In the genomic region with DNA sequence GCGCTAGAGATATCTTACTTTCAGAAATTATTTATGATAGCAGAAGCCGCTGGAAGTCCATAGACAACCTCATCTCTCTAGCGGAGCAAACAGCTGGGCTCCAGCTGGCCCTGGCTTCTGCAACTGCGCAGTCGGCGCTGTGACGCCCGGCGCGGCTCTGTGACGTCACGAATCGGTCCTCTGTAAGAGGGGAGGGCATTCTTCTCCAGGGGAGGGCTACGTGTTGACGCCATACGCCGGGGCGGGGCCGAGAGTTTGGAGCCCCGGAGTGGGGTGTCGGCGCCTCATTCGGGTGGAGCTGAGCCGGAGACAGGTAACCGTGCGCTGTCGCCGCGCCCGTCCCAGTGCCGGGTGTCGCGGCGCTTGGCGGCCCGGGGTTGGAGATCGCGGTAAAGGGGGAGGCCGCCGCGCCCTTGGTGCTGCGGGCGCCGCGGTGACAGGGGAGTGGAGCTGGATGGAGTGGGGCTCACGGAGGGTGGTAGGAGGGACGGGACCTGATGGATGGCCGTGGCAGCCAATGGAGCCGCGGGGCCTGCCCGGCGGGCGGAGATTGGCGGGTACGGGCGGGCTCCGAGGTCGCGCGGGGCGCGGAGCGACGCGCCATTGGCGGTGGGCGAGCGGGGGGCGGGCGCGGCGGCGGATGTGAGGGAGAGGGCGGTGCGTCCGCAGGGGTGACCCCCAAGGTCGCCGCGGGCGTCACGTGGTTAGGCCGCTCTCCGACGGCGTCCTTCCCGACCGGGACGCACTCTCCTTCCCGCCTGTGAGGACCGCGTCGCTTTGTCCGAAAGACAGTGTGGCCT, we compare ENCODE assay signal across 1 cellular context.
TF ChIP-seq lines count a peak whose summit lies in the region.

A gene (plus strand): TSS at position 287 of the 800 bp plus-strand sequence. CDS start 17,717 bp downstream, outside the sequence.

TF ChIP-seq in HepG2, 621 proteins besides CTCF, POLR2A, EP300 and RAD21 (continued from another document and continues in another):
- TF ChIP-seq, protein P1, sequence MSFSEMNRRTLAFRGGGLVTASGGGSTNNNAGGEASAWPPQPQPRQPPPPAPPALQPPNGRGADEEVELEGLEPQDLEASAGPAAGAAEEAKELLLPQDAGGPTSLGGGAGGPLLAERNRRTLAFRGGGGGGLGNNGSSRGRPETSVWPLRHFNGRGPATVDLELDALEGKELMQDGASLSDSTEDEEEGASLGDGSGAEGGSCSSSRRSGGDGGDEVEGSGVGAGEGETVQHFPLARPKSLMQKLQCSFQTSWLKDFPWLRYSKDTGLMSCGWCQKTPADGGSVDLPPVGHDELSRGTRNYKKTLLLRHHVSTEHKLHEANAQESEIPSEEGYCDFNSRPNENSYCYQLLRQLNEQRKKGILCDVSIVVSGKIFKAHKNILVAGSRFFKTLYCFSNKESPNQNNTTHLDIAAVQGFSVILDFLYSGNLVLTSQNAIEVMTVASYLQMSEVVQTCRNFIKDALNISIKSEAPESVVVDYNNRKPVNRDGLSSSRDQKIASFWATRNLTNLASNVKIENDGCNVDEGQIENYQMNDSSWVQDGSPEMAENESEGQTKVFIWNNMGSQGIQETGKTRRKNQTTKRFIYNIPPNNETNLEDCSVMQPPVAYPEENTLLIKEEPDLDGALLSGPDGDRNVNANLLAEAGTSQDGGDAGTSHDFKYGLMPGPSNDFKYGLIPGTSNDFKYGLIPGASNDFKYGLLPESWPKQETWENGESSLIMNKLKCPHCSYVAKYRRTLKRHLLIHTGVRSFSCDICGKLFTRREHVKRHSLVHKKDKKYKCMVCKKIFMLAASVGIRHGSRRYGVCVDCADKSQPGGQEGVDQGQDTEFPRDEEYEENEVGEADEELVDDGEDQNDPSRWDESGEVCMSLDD (CRISPR knock-in tag; IDR thresholded peaks at IDR 0.05; ENCODE audit: borderline replicate concordance) = peak; percentile 69; the same call in 1 of the 2 replicates
- no peak for TF ChIP-seq ISX (CRISPR knock-in tag; conservative IDR thresholded peaks at IDR 0.05)
- peak; percentile 72 for TF ChIP-seq ZNF329 (CRISPR knock-in tag; IDR thresholded peaks at IDR 0.05; ENCODE audit: low read depth)
- TF ChIP-seq ZNF543 (CRISPR knock-in tag; IDR thresholded peaks at IDR 0.05) = peak; percentile 29; the same call in 1 of the 2 replicates
- no peak for TF ChIP-seq NFE2L2 (IDR thresholded peaks at IDR 0.05; ENCODE audit: low read length)
- TF ChIP-seq ZMYM2 (CRISPR knock-in tag; IDR thresholded peaks at IDR 0.05) = no peak
- TF ChIP-seq HOXA9 (CRISPR knock-in tag; IDR thresholded peaks at IDR 0.05; ENCODE audit: borderline replicate concordance) = no peak
- TF ChIP-seq, protein P2, sequence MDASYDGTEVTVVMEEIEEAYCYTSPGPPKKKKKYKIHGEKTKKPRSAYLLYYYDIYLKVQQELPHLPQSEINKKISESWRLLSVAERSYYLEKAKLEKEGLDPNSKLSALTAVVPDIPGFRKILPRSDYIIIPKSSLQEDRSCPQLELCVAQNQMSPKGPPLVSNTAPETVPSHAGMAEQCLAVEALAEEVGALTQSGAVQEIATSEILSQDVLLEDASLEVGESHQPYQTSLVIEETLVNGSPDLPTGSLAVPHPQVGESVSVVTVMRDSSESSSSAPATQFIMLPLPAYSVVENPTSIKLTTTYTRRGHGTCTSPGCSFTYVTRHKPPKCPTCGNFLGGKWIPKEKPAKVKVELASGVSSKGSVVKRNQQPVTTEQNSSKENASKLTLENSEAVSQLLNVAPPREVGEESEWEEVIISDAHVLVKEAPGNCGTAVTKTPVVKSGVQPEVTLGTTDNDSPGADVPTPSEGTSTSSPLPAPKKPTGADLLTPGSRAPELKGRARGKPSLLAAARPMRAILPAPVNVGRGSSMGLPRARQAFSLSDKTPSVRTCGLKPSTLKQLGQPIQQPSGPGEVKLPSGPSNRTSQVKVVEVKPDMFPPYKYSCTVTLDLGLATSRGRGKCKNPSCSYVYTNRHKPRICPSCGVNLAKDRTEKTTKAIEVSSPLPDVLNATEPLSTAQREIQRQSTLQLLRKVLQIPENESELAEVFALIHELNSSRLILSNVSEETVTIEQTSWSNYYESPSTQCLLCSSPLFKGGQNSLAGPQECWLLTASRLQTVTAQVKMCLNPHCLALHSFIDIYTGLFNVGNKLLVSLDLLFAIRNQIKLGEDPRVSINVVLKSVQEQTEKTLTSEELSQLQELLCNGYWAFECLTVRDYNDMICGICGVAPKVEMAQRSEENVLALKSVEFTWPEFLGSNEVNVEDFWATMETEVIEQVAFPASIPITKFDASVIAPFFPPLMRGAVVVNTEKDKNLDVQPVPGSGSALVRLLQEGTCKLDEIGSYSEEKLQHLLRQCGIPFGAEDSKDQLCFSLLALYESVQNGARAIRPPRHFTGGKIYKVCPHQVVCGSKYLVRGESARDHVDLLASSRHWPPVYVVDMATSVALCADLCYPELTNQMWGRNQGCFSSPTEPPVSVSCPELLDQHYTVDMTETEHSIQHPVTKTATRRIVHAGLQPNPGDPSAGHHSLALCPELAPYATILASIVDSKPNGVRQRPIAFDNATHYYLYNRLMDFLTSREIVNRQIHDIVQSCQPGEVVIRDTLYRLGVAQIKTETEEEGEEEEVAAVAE (CRISPR knock-in tag; IDR thresholded peaks at IDR 0.05; ENCODE audit: borderline replicate concordance) = peak; percentile 62
- TF ChIP-seq ARHGAP35 (CRISPR knock-in tag; IDR thresholded peaks at IDR 0.05; ENCODE audit: borderline replicate concordance) = no peak
- TF ChIP-seq ELF4 (CRISPR knock-in tag; IDR thresholded peaks at IDR 0.05; ENCODE audit: borderline replicate concordance) = no peak; the same call in 1 of the 2 replicates
- TF ChIP-seq, protein P3, sequence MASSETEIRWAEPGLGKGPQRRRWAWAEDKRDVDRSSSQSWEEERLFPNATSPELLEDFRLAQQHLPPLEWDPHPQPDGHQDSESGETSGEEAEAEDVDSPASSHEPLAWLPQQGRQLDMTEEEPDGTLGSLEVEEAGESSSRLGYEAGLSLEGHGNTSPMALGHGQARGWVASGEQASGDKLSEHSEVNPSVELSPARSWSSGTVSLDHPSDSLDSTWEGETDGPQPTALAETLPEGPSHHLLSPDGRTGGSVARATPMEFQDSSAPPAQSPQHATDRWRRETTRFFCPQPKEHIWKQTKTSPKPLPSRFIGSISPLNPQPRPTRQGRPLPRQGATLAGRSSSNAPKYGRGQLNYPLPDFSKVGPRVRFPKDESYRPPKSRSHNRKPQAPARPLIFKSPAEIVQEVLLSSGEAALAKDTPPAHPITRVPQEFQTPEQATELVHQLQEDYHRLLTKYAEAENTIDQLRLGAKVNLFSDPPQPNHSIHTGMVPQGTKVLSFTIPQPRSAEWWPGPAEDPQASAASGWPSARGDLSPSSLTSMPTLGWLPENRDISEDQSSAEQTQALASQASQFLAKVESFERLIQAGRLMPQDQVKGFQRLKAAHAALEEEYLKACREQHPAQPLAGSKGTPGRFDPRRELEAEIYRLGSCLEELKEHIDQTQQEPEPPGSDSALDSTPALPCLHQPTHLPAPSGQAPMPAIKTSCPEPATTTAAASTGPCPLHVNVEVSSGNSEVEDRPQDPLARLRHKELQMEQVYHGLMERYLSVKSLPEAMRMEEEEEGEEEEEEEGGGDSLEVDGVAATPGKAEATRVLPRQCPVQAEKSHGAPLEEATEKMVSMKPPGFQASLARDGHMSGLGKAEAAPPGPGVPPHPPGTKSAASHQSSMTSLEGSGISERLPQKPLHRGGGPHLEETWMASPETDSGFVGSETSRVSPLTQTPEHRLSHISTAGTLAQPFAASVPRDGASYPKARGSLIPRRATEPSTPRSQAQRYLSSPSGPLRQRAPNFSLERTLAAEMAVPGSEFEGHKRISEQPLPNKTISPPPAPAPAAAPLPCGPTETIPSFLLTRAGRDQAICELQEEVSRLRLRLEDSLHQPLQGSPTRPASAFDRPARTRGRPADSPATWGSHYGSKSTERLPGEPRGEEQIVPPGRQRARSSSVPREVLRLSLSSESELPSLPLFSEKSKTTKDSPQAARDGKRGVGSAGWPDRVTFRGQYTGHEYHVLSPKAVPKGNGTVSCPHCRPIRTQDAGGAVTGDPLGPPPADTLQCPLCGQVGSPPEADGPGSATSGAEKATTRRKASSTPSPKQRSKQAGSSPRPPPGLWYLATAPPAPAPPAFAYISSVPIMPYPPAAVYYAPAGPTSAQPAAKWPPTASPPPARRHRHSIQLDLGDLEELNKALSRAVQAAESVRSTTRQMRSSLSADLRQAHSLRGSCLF (CRISPR knock-in tag; IDR thresholded peaks at IDR 0.05; ENCODE audit: borderline replicate concordance) = no peak
- TF ChIP-seq SNAI1 (CRISPR knock-in tag; IDR thresholded peaks at IDR 0.05; ENCODE audit: borderline replicate concordance) = peak; percentile 68; the same call in 1 of the 2 replicates
- TF ChIP-seq ZNF530 (CRISPR knock-in tag; IDR thresholded peaks at IDR 0.05; ENCODE audit: low read depth) = no peak
- TF ChIP-seq, protein P4, sequence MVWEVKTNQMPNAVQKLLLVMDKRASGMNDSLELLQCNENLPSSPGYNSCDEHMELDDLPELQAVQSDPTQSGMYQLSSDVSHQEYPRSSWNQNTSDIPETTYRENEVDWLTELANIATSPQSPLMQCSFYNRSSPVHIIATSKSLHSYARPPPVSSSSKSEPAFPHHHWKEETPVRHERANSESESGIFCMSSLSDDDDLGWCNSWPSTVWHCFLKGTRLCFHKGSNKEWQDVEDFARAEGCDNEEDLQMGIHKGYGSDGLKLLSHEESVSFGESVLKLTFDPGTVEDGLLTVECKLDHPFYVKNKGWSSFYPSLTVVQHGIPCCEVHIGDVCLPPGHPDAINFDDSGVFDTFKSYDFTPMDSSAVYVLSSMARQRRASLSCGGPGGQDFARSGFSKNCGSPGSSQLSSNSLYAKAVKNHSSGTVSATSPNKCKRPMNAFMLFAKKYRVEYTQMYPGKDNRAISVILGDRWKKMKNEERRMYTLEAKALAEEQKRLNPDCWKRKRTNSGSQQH (CRISPR knock-in tag; IDR thresholded peaks at IDR 0.05; ENCODE audit: low read depth) = peak; percentile 75; the same call in 1 of the 2 replicates
- TF ChIP-seq GATAD1 (CRISPR knock-in tag; IDR thresholded peaks at IDR 0.05) = peak; percentile 96
- TF ChIP-seq, protein P5, sequence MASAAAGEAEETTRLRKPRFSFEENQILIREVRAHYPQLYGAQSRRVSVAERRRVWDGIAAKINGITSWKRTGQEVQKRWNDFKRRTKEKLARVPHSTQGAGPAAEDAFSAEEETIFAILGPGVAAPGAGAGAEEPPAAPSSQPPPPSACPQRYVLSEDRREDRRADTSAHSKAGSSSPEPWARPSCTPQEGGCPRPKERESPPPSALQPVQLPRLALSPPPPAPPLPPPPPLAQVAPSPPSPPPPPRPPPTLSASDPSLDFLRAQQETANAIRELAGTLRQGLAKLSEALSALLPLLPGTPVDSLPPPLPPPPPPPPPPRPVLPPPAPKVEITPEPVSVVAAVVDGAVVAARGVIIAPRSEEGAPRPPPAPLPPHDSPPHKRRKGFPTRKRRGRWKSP (CRISPR knock-in tag; IDR thresholded peaks at IDR 0.05) = 0 out of 2 replicates have a peak, but pooled peaks have one; percentile 61
- TF ChIP-seq KDM2A (CRISPR knock-in tag; IDR thresholded peaks at IDR 0.05; ENCODE audit: borderline replicate concordance, low read depth) = peak; percentile 69; the same call in 1 of the 2 replicates
- TF ChIP-seq IRF2 (CRISPR knock-in tag; IDR thresholded peaks at IDR 0.05) = peak; percentile 62
- 0 out of 2 replicates have a peak, but pooled peaks have one; percentile 31 for TF ChIP-seq ZNF761 (CRISPR knock-in tag; conservative IDR thresholded peaks at IDR 0.05)
- TF ChIP-seq, protein P6, sequence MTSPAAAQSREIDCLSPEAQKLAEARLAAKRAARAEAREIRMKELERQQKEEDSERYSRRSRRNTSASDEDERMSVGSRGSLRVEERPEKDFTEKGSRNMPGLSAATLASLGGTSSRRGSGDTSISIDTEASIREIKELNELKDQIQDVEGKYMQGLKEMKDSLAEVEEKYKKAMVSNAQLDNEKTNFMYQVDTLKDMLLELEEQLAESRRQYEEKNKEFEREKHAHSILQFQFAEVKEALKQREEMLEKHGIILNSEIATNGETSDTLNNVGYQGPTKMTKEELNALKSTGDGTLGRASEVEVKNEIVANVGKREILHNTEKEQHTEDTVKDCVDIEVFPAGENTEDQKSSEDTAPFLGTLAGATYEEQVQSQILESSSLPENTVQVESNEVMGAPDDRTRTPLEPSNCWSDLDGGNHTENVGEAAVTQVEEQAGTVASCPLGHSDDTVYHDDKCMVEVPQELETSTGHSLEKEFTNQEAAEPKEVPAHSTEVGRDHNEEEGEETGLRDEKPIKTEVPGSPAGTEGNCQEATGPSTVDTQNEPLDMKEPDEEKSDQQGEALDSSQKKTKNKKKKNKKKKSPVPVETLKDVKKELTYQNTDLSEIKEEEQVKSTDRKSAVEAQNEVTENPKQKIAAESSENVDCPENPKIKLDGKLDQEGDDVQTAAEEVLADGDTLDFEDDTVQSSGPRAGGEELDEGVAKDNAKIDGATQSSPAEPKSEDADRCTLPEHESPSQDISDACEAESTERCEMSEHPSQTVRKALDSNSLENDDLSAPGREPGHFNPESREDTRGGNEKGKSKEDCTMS (CRISPR knock-in tag; conservative IDR thresholded peaks at IDR 0.05) = no peak
- no peak for TF ChIP-seq ZEB1 (IDR thresholded peaks at IDR 0.05; ENCODE audit: insufficient replicate concordance, low read depth)
- peak; percentile 83; the same call in 1 of the 2 replicates for TF ChIP-seq MXD4 (CRISPR knock-in tag; IDR thresholded peaks at IDR 0.05)
- TF ChIP-seq SMC3 (IDR thresholded peaks at IDR 0.05; ENCODE audit: low read length) = no peak
- no peak for TF ChIP-seq SMAD9 (CRISPR knock-in tag; IDR thresholded peaks at IDR 0.05)
- TF ChIP-seq, protein P7, sequence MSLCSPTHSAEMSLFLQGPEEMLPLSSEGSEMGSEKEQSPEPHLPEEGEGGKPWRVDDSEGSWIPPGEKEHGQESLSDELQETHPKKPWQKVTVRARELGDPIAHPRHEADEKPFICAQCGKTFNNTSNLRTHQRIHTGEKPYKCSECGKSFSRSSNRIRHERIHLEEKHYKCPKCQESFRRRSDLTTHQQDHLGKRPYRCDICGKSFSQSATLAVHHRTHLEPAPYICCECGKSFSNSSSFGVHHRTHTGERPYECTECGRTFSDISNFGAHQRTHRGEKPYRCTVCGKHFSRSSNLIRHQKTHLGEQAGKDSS (CRISPR knock-in tag; IDR thresholded peaks at IDR 0.05; ENCODE audit: borderline replicate concordance, low read depth) = no peak
- TF ChIP-seq ZFP36 (IDR thresholded peaks at IDR 0.05; ENCODE audit: borderline replicate concordance, low read depth, low read length, partially characterized antibody) = no peak
- TF ChIP-seq ZNF567 (CRISPR knock-in tag; IDR thresholded peaks at IDR 0.05; ENCODE audit: borderline replicate concordance) = peak; percentile 94; the same call in 1 of the 2 replicates
- peak; percentile 78 for TF ChIP-seq HDAC2 (CRISPR knock-in tag; IDR thresholded peaks at IDR 0.05)
